Comparison of ENCODE assay signal across 9 cellular contexts in genomic region chr9:127869310-127870152, GRCh38. TPM values are rescaled to one million over a fixed set of nuclear protein-coding genes. Genes with fewer than 3 reads are reported as not detected.
DNase-seq lines count a peak whose midpoint lies in the region; TF ChIP-seq lines count a peak whose summit lies in the region.
"Had no signal": no experiment of that assay in that cellular context is flagged by ENCODE, and none has a peak within 500 bp of the region (broad histone marks: within the 10 kb centered on the region; RNA-seq: fewer than 3 reads in every experiment).

No MANE protein-coding gene starts in this region.

- H2AK5ac ChIP-seq in neuronal stem cell (ENCODE audit: low read depth, low read length) = peak overlapping the region; percentile 59

- no peak overlapping the region for H3K4me3 Mint-ChIP-seq in activated T-helper 1 cell treated with anti-CD3 and anti-CD28 coated beads, Interleukin-12 subunit alpha, Interleukin-12 subunit beta, Interleukin-2, Interleukin-4 antibody, amounts not matched to agents 30 ng/mL and 10 ng/mL and 1 ng/mL, durations not matched to agents 14 hours and 24 hours and 36 hours

- TF ChIP-seq CTCF in fibroblast of the aortic adventitia (IDR thresholded peaks at IDR 0.05; ENCODE audit: insufficient read depth, low read length) = peak; percentile 94

- H3K23ac ChIP-seq in neuronal stem cell (ENCODE audit: low read depth, low read length, poor library complexity) = no peak overlapping the region

- H2BK5ac ChIP-seq in neuronal stem cell (ENCODE audit: low read length) = peak overlapping the region; percentile 58

- peak overlapping the region; percentile 9 for H3K9ac ChIP-seq in neuronal stem cell (ENCODE audit: low read depth, low read length, poor library complexity)

- H3K27ac ChIP-seq in neuronal stem cell (replicated peaks; ENCODE audit: low read length) (no peak overlapping the region), substantia nigra (ENCODE audit: low read depth, low read length, poor library complexity, severe bottlenecking) (no peak overlapping the region)

- peak; percentile 8 to 22 for DNase-seq in NCI-H187 (lab: John Stamatoyannopoulos, UW)
- DNase-seq in NCI-H187 treated with DMSO at 0.1 percent for 48 hours (lab: John Stamatoyannopoulos, UW) = no peak
- peak; percentile 72 for DNase-seq in RPMI7951 (ENCODE audit: low read depth)
- peak; percentile 69 for DNase-seq in activated T-helper 1 cell treated with anti-CD3 and anti-CD28 coated beads, Interleukin-12 subunit alpha, Interleukin-12 subunit beta, Interleukin-2, Interleukin-4 antibody, amounts not matched to agents 30 ng/mL and 10 ng/mL and 1 ng/mL, durations not matched to agents 14 hours and 24 hours and 36 hours (ENCODE audit: low spot score)
- peak; percentile 78 for DNase-seq in fibroblast of the aortic adventitia (ENCODE audit: low read depth)
- peak; percentile 83 for DNase-seq in neuronal stem cell (ENCODE audit: low spot score)
- DNase-seq in substantia nigra (lab: John Stamatoyannopoulos, UW) = peak in 45 of 49 donors; percentile 24 to 86 (median 65)

- no peak overlapping the region for H4K91ac ChIP-seq in neuronal stem cell (ENCODE audit: low read depth, low read length, poor library complexity)

- TF ChIP-seq EP300 in Ishikawa (IDR thresholded peaks at IDR 0.05; ENCODE audit: borderline replicate concordance) = no peak

- H3K9me3 Mint-ChIP-seq in activated T-helper 1 cell treated with anti-CD3 and anti-CD28 coated beads, Interleukin-12 subunit alpha, Interleukin-12 subunit beta, Interleukin-2, Interleukin-4 antibody, amounts not matched to agents 30 ng/mL and 10 ng/mL and 1 ng/mL, durations not matched to agents 14 hours and 24 hours and 36 hours = no peaks in the 10 kb centered on the region

- H3K36me3 ChIP-seq in neuronal stem cell (replicated peaks in 1 of 2; ENCODE audit: control insufficient read depth in 2 of 2, insufficient read depth in 2 of 2, low read length in 2 of 2) = peaks cover 0 to 3% of the 10 kb centered on the region in 2 donors

- H3K9me3 ChIP-seq in neuronal stem cell (replicated peaks in 1 of 2; ENCODE audit: control insufficient read depth in 2 of 2, insufficient read depth in 1 of 2, low read depth in 1 of 2, low read length in 2 of 2) = peaks cover 0 to 2% of the 10 kb centered on the region in 2 donors

- H3K4ac ChIP-seq in neuronal stem cell (ENCODE audit: low read length) = no peak overlapping the region

- intact Hi-C loops in activated T-helper 1 cell treated with anti-CD3 and anti-CD28 coated beads, Interleukin-12 subunit alpha, Interleukin-12 subunit beta, Interleukin-2, Interleukin-4 antibody, amounts not matched to agents 30 ng/mL and 10 ng/mL and 1 ng/mL, durations not matched to agents 14 hours and 24 hours and 36 hours (cut with micrococcal nuclease) = loop anchor here (1.0 to 5.0 kb wide), 7 partner anchors 47 to 367 kb away; partner anchors contain the start of genes CDK9, FPGS, ST6GALNAC4 and TOR2A

- no peaks in the 10 kb centered on the region for H3K79me1 ChIP-seq in neuronal stem cell (ENCODE audit: low read depth, low read length)

- H3K36me3 Mint-ChIP-seq in activated T-helper 1 cell treated with anti-CD3 and anti-CD28 coated beads, Interleukin-12 subunit alpha, Interleukin-12 subunit beta, Interleukin-2, Interleukin-4 antibody, amounts not matched to agents 30 ng/mL and 10 ng/mL and 1 ng/mL, durations not matched to agents 14 hours and 24 hours and 36 hours (ENCODE audit: low read depth) = peaks cover 4% of the 10 kb centered on the region

- no peak overlapping the region for H2BK12ac ChIP-seq in neuronal stem cell (ENCODE audit: low read length)

- peaks cover 12% of the 10 kb centered on the region for H3K4me1 Mint-ChIP-seq in activated T-helper 1 cell treated with anti-CD3 and anti-CD28 coated beads, Interleukin-12 subunit alpha, Interleukin-12 subunit beta, Interleukin-2, Interleukin-4 antibody, amounts not matched to agents 30 ng/mL and 10 ng/mL and 1 ng/mL, durations not matched to agents 14 hours and 24 hours and 36 hours (ENCODE audit: low read depth)

- no peak overlapping the region for H4K8ac ChIP-seq in neuronal stem cell (ENCODE audit: low read depth, low read length)

- H3K4me2 ChIP-seq in neuronal stem cell (ENCODE audit: insufficient read depth, low read length, poor library complexity, severe bottlenecking) = no peak overlapping the region

- H2AFZ ChIP-seq in neuronal stem cell (ENCODE audit: low read length) = no peak overlapping the region

- H3K14ac ChIP-seq in neuronal stem cell (ENCODE audit: low read length) = no peak overlapping the region

- no peak overlapping the region for H3K27ac Mint-ChIP-seq in activated T-helper 1 cell treated with anti-CD3 and anti-CD28 coated beads, Interleukin-12 subunit alpha, Interleukin-12 subunit beta, Interleukin-2, Interleukin-4 antibody, amounts not matched to agents 30 ng/mL and 10 ng/mL and 1 ng/mL, durations not matched to agents 14 hours and 24 hours and 36 hours

- H2BK120ac ChIP-seq in neuronal stem cell (ENCODE audit: low read depth, low read length) = no peak overlapping the region

- peak overlapping the region; percentile 40 for H3K18ac ChIP-seq in neuronal stem cell (ENCODE audit: low read length)

- H3K27me3 ChIP-seq in neuronal stem cell (ENCODE audit: control insufficient read depth in 3 of 3, insufficient read depth in 3 of 3, low read depth in 1 of 3, low read length in 3 of 3) = peaks cover 0 to 3% (median 0%) of the 10 kb centered on the region in 3 experiments

- peaks cover 8 to 30% of the 10 kb centered on the region in 2 donors for H3K4me1 ChIP-seq in neuronal stem cell (ENCODE audit: control insufficient read depth in 2 of 2, insufficient read depth in 1 of 2, low read depth in 1 of 2, low read length in 2 of 2)

- TF ChIP-seq RAD21 in Ishikawa (IDR thresholded peaks at IDR 0.05; ENCODE audit: low read depth) = peak; percentile 94

- no peak overlapping the region for H3K4me3 ChIP-seq in fibroblast of the aortic adventitia (ENCODE audit: low read depth, low read length)
- H3K4me3 ChIP-seq in neuronal stem cell (ENCODE audit: low read length in 2 of 2) = no peak overlapping the region
- H3K4me3 ChIP-seq: skin epidermis had no signal

- WGBS in neuronal stem cell (ENCODE audit: extremely low coverage in 2 of 2, insufficient read length in 2 of 2, insufficient replicate concordance in 1 of 2), 2 donors = no CpG with 5 or more reads among the region's 18 CpGs

- H3K27me3 Mint-ChIP-seq in activated T-helper 1 cell treated with anti-CD3 and anti-CD28 coated beads, Interleukin-12 subunit alpha, Interleukin-12 subunit beta, Interleukin-2, Interleukin-4 antibody, amounts not matched to agents 30 ng/mL and 10 ng/mL and 1 ng/mL, durations not matched to agents 14 hours and 24 hours and 36 hours (ENCODE audit: insufficient read depth) = no peaks in the 10 kb centered on the region

- no peak overlapping the region for H2BK15ac ChIP-seq in neuronal stem cell (ENCODE audit: low read length)

TF ChIP-seq in Ishikawa, 13 proteins besides CTCF, POLR2A, EP300 and RAD21:
- TF ChIP-seq ZBTB7A (IDR thresholded peaks at IDR 0.05; ENCODE audit: low read depth) (no peak), TCF12 (IDR thresholded peaks at IDR 0.05; ENCODE audit: low read depth) (no peak), NFIC (IDR thresholded peaks at IDR 0.05) (no peak), FOXM1 (IDR thresholded peaks at IDR 0.05; ENCODE audit: borderline replicate concordance, low read depth) (no peak), EGR1 (IDR thresholded peaks at IDR 0.05) (no peak)
- TF ChIP-seq, protein P1, sequence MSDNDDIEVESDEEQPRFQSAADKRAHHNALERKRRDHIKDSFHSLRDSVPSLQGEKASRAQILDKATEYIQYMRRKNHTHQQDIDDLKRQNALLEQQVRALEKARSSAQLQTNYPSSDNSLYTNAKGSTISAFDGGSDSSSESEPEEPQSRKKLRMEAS (IDR thresholded peaks at IDR 0.05) = no peak

RNA-seq across cellular contexts. Expression of gene AK1, which starts 7.9 kb away (rescaled TPM):
- total RNA-seq in RPMI7951 (2014; rRNA removed; shearing (Covaris generic)) = 57.7 and 61.9 TPM in 2 replicates
- total RNA-seq in activated T-helper 1 cell treated with anti-CD3 and anti-CD28 coated beads, Interleukin-12 subunit alpha, Interleukin-12 subunit beta, Interleukin-2, Interleukin-4 antibody, amounts not matched to agents 30 ng/mL and 10 ng/mL and 1 ng/mL, durations not matched to agents 14 hours and 24 hours and 36 hours = 17.2 and 20.8 TPM in 2 replicates
- 75.6 and 121 TPM in 2 replicates for total RNA-seq in fibroblast of the aortic adventitia (ENCODE audit: low replicate concordance)
- polyA plus RNA-seq in neuronal stem cell (2013, experiment 1 of 2) = 36.1 TPM
- polyA plus RNA-seq in neuronal stem cell (2013, experiment 2 of 2) = 36.6 TPM

RNA-seq across cellular contexts. Expression of gene ENG, which starts 15.1 kb away (rescaled TPM):
- 32.1 and 34.8 TPM in 2 replicates for total RNA-seq in RPMI7951 (2014; rRNA removed; shearing (Covaris generic))
- 32.2 and 33.0 TPM in 2 replicates for total RNA-seq in activated T-helper 1 cell treated with anti-CD3 and anti-CD28 coated beads, Interleukin-12 subunit alpha, Interleukin-12 subunit beta, Interleukin-2, Interleukin-4 antibody, amounts not matched to agents 30 ng/mL and 10 ng/mL and 1 ng/mL, durations not matched to agents 14 hours and 24 hours and 36 hours
- total RNA-seq in fibroblast of the aortic adventitia (ENCODE audit: low replicate concordance) = 15.8 and 62.0 TPM in 2 replicates
- 0.11 TPM for polyA plus RNA-seq in neuronal stem cell (2013, experiment 1 of 2)
- polyA plus RNA-seq in neuronal stem cell (2013, experiment 2 of 2) = 0.10 TPM

RNA-seq across cellular contexts. Expression of gene ST6GALNAC6, which starts 29.9 kb away (rescaled TPM):
- 15.7 and 20.1 TPM in 2 replicates for total RNA-seq in RPMI7951 (2014; rRNA removed; shearing (Covaris generic))
- 60.6 and 62.4 TPM in 2 replicates for total RNA-seq in activated T-helper 1 cell treated with anti-CD3 and anti-CD28 coated beads, Interleukin-12 subunit alpha, Interleukin-12 subunit beta, Interleukin-2, Interleukin-4 antibody, amounts not matched to agents 30 ng/mL and 10 ng/mL and 1 ng/mL, durations not matched to agents 14 hours and 24 hours and 36 hours
- 26.5 and 85.0 TPM in 2 replicates for total RNA-seq in fibroblast of the aortic adventitia (ENCODE audit: low replicate concordance)
- 31.0 TPM for polyA plus RNA-seq in neuronal stem cell (2013, experiment 1 of 2)
- polyA plus RNA-seq in neuronal stem cell (2013, experiment 2 of 2) = 30.5 TPM

RNA-seq across cellular contexts. Expression of gene ST6GALNAC4, which starts 47.3 kb away (rescaled TPM):
- 10.5 and 14.0 TPM in 2 replicates for total RNA-seq in RPMI7951 (2014; rRNA removed; shearing (Covaris generic))
- 30.8 and 31.6 TPM in 2 replicates for total RNA-seq in activated T-helper 1 cell treated with anti-CD3 and anti-CD28 coated beads, Interleukin-12 subunit alpha, Interleukin-12 subunit beta, Interleukin-2, Interleukin-4 antibody, amounts not matched to agents 30 ng/mL and 10 ng/mL and 1 ng/mL, durations not matched to agents 14 hours and 24 hours and 36 hours
- total RNA-seq in fibroblast of the aortic adventitia (ENCODE audit: low replicate concordance) = 24.4 and 37.1 TPM in 2 replicates
- 11.3 TPM for polyA plus RNA-seq in neuronal stem cell (2013, experiment 1 of 2)
- polyA plus RNA-seq in neuronal stem cell (2013, experiment 2 of 2) = 12.7 TPM
